In the genomic region with DNA sequence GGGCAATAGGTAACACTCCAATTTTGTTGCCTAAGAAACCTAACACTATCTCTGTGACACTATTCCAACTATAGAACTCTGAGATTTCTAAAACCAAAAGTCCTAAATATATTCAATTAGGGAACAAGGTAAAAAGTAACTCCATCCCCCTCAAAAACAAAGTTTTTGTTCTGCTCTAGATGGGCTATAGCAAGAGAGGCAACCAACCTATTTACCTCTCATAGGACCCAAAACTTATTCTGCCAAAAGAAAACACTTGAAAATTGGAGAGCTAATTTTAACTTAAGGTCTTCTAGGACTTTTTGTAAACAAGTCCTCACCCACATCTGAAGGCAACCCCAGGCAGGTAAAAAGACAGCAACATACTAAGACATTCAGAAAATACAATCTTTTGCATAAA, we compare ENCODE assay signal across 17 cellular contexts. TPM values are rescaled to one million over a fixed set of nuclear protein-coding genes. Genes with fewer than 3 reads are reported as not detected.
DNase-seq lines count a peak whose midpoint lies in the region; ATAC-seq and TF ChIP-seq lines count a peak whose summit lies in the region.
"Had no signal": no experiment of that assay in that cellular context is flagged by ENCODE, and none has a peak within 500 bp of the region (broad histone marks: within the 10 kb centered on the region; RNA-seq: fewer than 3 reads in every experiment).

No MANE protein-coding gene starts in this region.

- TF ChIP-seq CTCF in left ventricle myocardium inferior (IDR thresholded peaks at IDR 0.05; ENCODE audit: borderline replicate concordance) (no peak), WERI-Rb-1 (IDR thresholded peaks at IDR 0.05; ENCODE audit: low read depth, low read length) (no peak), colonic mucosa (IDR thresholded peaks at IDR 0.05) (no peak)

- no peaks in the 10 kb centered on the region for H3K27me3 ChIP-seq in left ventricle myocardium inferior (ENCODE audit: low read depth)
- no peaks in the 10 kb centered on the region for H3K27me3 ChIP-seq in WERI-Rb-1 (ENCODE audit: insufficient read depth, low read depth, severe bottlenecking)
- no peaks in the 10 kb centered on the region for H3K27me3 ChIP-seq in colonic mucosa
- H3K27me3 ChIP-seq: foreskin keratinocyte had no signal

- DNase-seq in left ventricle myocardium inferior (no peak), left cardiac atrium (no peak), T-helper 17 cell (no peak), memory B cell (ENCODE audit: low spot score in 2 of 2) (no peak), WERI-Rb-1 (no peak), SIG-M5 (lab: John Stamatoyannopoulos, UW) (no peak), mucosa of gallbladder (ENCODE audit: low spot score) (no peak), colonic mucosa (no peak)
- DNase-seq: activated effector memory CD4-positive, alpha-beta T cell treated with anti-CD3 and anti-CD28 coated beads, Interleukin-2, amount 50 U/mL, for 16 hours; DMS79 treated with DMSO at 0.1 percent for 48 hours; foreskin keratinocyte; NCI-H146; NCI-H446 treated with DMSO at 0.1 percent for 48 hours; occipital lobe; PC-3; small intestine had no signal

- H3K4me3 ChIP-seq in left ventricle myocardium inferior (peak overlapping the region; percentile 31), WERI-Rb-1 (ENCODE audit: low read depth, low read length) (no peak overlapping the region), colonic mucosa (no peak overlapping the region)

- H3K27me3 Mint-ChIP-seq in T-helper 17 cell (no peaks in the 10 kb centered on the region), memory B cell (no peaks in the 10 kb centered on the region)

- H3K4me1 ChIP-seq in left ventricle myocardium inferior, result peaks cover 100% of the 10 kb centered on the region
- H3K4me1 ChIP-seq in colonic mucosa, result peaks cover 7% of the 10 kb centered on the region

- H3K27ac Mint-ChIP-seq in T-helper 17 cell, result peak overlapping the region; percentile 82
- peak overlapping the region; percentile 71 for H3K27ac Mint-ChIP-seq in memory B cell

- H3K27ac ChIP-seq in left ventricle myocardium inferior (replicated peaks), result no peak overlapping the region
- H3K27ac ChIP-seq in WERI-Rb-1, result no peak overlapping the region
- H3K27ac ChIP-seq in colonic mucosa, result no peak overlapping the region
- H3K27ac ChIP-seq: foreskin keratinocyte had no signal

- H3K9ac ChIP-seq in colonic mucosa (ENCODE audit: low read depth in 2 of 2, low read length in 2 of 2), result no peak overlapping the region

- no peaks in the 10 kb centered on the region for H3K9me3 ChIP-seq in left ventricle myocardium inferior (replicated peaks)
- H3K9me3 ChIP-seq in T-helper 17 cell (ENCODE audit: control insufficient read depth, low read length, poor library complexity, severe bottlenecking), result no peaks in the 10 kb centered on the region
- no peaks in the 10 kb centered on the region for H3K9me3 ChIP-seq in WERI-Rb-1 (ENCODE audit: severe bottlenecking)
- no peaks in the 10 kb centered on the region for H3K9me3 ChIP-seq in colonic mucosa

- H3K9me3 Mint-ChIP-seq in memory B cell, result no peaks in the 10 kb centered on the region

- ATAC-seq in left cardiac atrium, result no peak
- no peak for ATAC-seq in T-helper 17 cell
- peak; percentile 16 for ATAC-seq in memory B cell (ENCODE audit: low read depth)
- ATAC-seq: activated CD4-positive, CD25-positive, alpha-beta regulatory T cell treated with anti-CD3 and anti-CD28 coated beads, Interleukin-2, amount 50 U/mL, for 24 hours; foreskin keratinocyte; PC-3 had no signal

- H3K4me1 Mint-ChIP-seq in T-helper 17 cell, result peaks cover 43% of the 10 kb centered on the region
- peaks cover 20% of the 10 kb centered on the region for H3K4me1 Mint-ChIP-seq in memory B cell

- peaks cover 100% of the 10 kb centered on the region for H3K36me3 ChIP-seq in left ventricle myocardium inferior
- H3K36me3 ChIP-seq in WERI-Rb-1, result peaks cover 100% of the 10 kb centered on the region
- peaks cover 56% of the 10 kb centered on the region for H3K36me3 ChIP-seq in colonic mucosa

- H3K4me3 Mint-ChIP-seq in T-helper 17 cell (peak overlapping the region; percentile 67), memory B cell (no peak overlapping the region)

- H3K36me3 Mint-ChIP-seq in T-helper 17 cell (ENCODE audit: low read depth) (peaks cover 12% of the 10 kb centered on the region), memory B cell (peaks cover 33% of the 10 kb centered on the region)

- intact Hi-C loops in left ventricle myocardium inferior (cut with micrococcal nuclease), result loop anchor here (10.0 kb wide), 1 partner anchor 150 kb away; no protein-coding TSS in a partner anchor
- intact Hi-C loops in left cardiac atrium (cut with DNase I), result no loop called here
- intact Hi-C loops in colonic mucosa (cut with DNase I), result no loop called here

RNA-seq across cellular contexts. Expression of a gene that starts 7.7 kb away (rescaled TPM):
- total RNA-seq in left ventricle myocardium inferior, result 128 TPM
- total RNA-seq in left cardiac atrium, result 100 to 1,000 TPM; 143 to 172 TPM
- 1,000 to 10,000 TPM; 1,047 to 1,109 TPM for total RNA-seq in T-helper 17 cell
- 288 TPM for total RNA-seq in mucosa of gallbladder
- 100 to 1,000 TPM; 228 to 248 TPM for total RNA-seq in colonic mucosa

RNA-seq across cellular contexts. Expression of a gene that starts 35.2 kb away (rescaled TPM):
- total RNA-seq in left ventricle myocardium inferior (210 TPM), left cardiac atrium (100 to 1,000 TPM; 172 to 184 TPM), T-helper 17 cell (10 to 100 TPM; 35.1 to 37.6 TPM), mucosa of gallbladder (155 TPM), colonic mucosa (100 to 1,000 TPM; 189 to 268 TPM)

RNA-seq across cellular contexts. Expression of a gene that starts 35.2 kb away (rescaled TPM):
- total RNA-seq in left ventricle myocardium inferior (60.8 TPM), left cardiac atrium (10 to 100 TPM; 33.6 to 36.8 TPM), T-helper 17 cell (10 to 100 TPM; 16.8 to 19.4 TPM), mucosa of gallbladder (47.4 TPM), colonic mucosa (10 to 100 TPM; 42.0 to 45.1 TPM)

RNA-seq across cellular contexts. Expression of a gene that starts 37.4 kb away (rescaled TPM):
- total RNA-seq in left ventricle myocardium inferior (35.9 TPM), left cardiac atrium (10 to 100 TPM; 45.5 to 50.5 TPM), T-helper 17 cell (100 to 1,000 TPM; 121 to 129 TPM), mucosa of gallbladder (44.4 TPM), colonic mucosa (10 to 100 TPM; 25.5 to 27.0 TPM)
